In genomic region chr4:102564399-102564921, GRCh38 we compare ENCODE assay signal across 9 cellular contexts.
A peak's percentile ranks its signal among the peaks of the same experiment; 100 is the strongest.
DNase-seq lines count a peak whose midpoint lies in the region; ATAC-seq and TF ChIP-seq lines count a peak whose summit lies in the region.
"Had no signal": no experiment of that assay in that cellular context is flagged by ENCODE, and none has a peak within 500 bp of the region (broad histone marks: within the 10 kb centered on the region; RNA-seq: fewer than 3 reads in every experiment).

No MANE protein-coding gene starts in this region.

- H3K27ac ChIP-seq in fibroblast of lung (ENCODE audit: insufficient read depth, low read length) = no peak overlapping the region
- H3K27ac ChIP-seq: SK-N-MC had no signal

- no peak for TF ChIP-seq CTCF in fibroblast of lung (conservative IDR thresholded peaks at IDR 0.05 in 1 of 2, IDR thresholded peaks at IDR 0.05 in 1 of 2; ENCODE audit: low read depth in 1 of 2, low read length in 2 of 2)

- peak; percentile 60 for ATAC-seq in GM18499 (IDR thresholded peaks at IDR 0.05; ENCODE audit: insufficient read depth, unreplicated experiment)
- peak; percentile 87 for ATAC-seq in GM21737 (IDR thresholded peaks at IDR 0.05; ENCODE audit: unreplicated experiment)

- H3K79me2 ChIP-seq in fibroblast of lung (ENCODE audit: control insufficient read depth, insufficient read depth, low read length) = no peaks in the 10 kb centered on the region

- H3K4me2 ChIP-seq in fibroblast of lung (ENCODE audit: extremely low read depth, insufficient read depth, low read length) = no peak overlapping the region

- no peaks in the 10 kb centered on the region for H3K27me3 ChIP-seq in MG63
- H3K27me3 ChIP-seq in fibroblast of lung (ENCODE audit: control insufficient read depth, insufficient read depth, low read length) = no peaks in the 10 kb centered on the region

- H3K4me3 ChIP-seq in MG63 = no peak overlapping the region
- H3K4me3 ChIP-seq in fibroblast of lung (replicated peaks in 1 of 4; ENCODE audit: control extremely low read depth in 1 of 4, insufficient read depth in 1 of 4, low read depth in 3 of 4, low read length in 4 of 4) = no peak overlapping the region
- H3K4me3 ChIP-seq: SK-N-MC had no signal

- no peak overlapping the region for H3K9ac ChIP-seq in fibroblast of lung (ENCODE audit: insufficient read depth, low read length)

- H4K20me1 ChIP-seq in fibroblast of lung (ENCODE audit: control insufficient read depth, extremely low read depth, insufficient read depth, low read length) = no peaks in the 10 kb centered on the region

- H3K9me3 ChIP-seq in MG63 (no peaks in the 10 kb centered on the region), fibroblast of lung (ENCODE audit: control insufficient read depth, insufficient read depth, low read depth, low read length) (no peaks in the 10 kb centered on the region)

- H3K36me3 ChIP-seq in MG63 = peaks cover 2% of the 10 kb centered on the region; the same call in 1 of the 2 replicates
- no peaks in the 10 kb centered on the region for H3K36me3 ChIP-seq in fibroblast of lung (ENCODE audit: control insufficient read depth, insufficient read depth, low read length)

- peaks cover 3% of the 10 kb centered on the region for H3K4me1 ChIP-seq in fibroblast of lung (ENCODE audit: control insufficient read depth, extremely low read depth, insufficient read depth, low read length)

- H2AFZ ChIP-seq in fibroblast of lung (ENCODE audit: low read length) = no peak overlapping the region

- DNase-seq in MG63 (peak; percentile 56), fibroblast of lung (ENCODE audit: low read depth in 2 of 2) (peak; percentile 32 to 82), NCI-H748 treated with DMSO at 0.1 percent for 48 hours (lab: John Stamatoyannopoulos, UW) (no peak), SHP77 treated with DMSO at 0.1 percent for 48 hours (lab: John Stamatoyannopoulos, UW) (no peak), amygdala (lab: John Stamatoyannopoulos, UW) (no peak), DMS 273 (lab: John Stamatoyannopoulos, UW; ENCODE audit: unreplicated experiment) (no peak)

Comparison
In these comparisons a context has a peak if more than half of its experiments do, and no peak if none do; other contexts are left out.
1. DNase-seq: peak in MG63 (single experiment) and fibroblast of lung (2 of 2); none in NCI-H748 treated with DMSO at 0.1 percent for 48 hours (single experiment), SHP77 treated with DMSO at 0.1 percent for 48 hours (single experiment), amygdala (0 of 56) and DMS 273 (single experiment).